ENCODE assay signal across 8 cellular contexts in the genomic region with DNA sequence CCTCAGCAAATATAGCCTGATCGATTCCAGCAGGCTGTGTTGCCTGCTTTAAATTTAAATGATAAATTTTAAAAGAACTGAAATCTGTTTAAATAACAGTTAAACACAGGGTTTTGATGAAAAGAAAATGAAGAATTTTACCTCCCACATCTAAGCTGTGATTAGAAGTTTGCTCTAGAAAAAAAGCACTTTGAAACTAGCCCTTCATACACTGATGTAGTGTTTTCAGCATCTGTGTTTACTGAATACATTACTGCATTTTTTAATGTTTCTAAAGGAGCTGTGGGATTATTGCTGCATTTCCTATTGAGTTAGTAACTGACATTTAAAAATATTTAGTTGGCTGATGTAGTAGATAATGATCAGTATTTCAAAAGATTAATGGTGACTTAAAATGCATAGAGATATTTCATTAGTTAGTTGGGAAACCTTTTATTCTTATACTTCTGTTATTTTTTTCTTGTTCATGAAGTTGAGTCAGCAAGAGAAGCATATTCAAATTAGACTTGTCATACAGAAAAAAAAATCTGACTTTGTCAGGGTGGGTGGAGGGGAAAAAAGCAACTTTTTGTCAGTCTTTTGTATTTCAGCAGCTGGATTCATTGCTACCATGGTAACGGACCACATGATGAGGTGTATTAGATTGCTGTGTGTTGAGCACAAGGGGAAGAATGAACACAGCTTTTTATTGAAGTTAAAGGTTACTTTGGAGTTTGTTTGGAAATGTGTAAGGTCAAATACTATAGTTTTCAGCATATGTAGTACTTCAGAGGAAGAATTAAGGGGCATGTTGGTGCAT. TPM values are rescaled to one million over a fixed set of nuclear protein-coding genes. Genes with fewer than 3 reads are reported as not detected.
A peak's percentile ranks its signal among the peaks of the same experiment; 100 is the strongest.
DNase-seq lines count a peak whose midpoint lies in the region; ATAC-seq and TF ChIP-seq lines count a peak whose summit lies in the region.

A gene (plus strand): TSS at position 668 of the 799 bp plus-strand sequence. CDS start 45,679 bp downstream, outside the sequence.

- H3K27ac ChIP-seq in iPS-20b (ENCODE audit: low read length) = no peak within 1 kb of the TSS
- H3K27ac ChIP-seq in MM.1S (ENCODE audit: low read length) = no peak within 1 kb of the TSS

- no peak within 1 kb of the TSS for H3K4me2 ChIP-seq in MM.1S (ENCODE audit: low read depth, low read length)

- no peak within 1 kb of the TSS for H2AFZ ChIP-seq in MM.1S (ENCODE audit: low read length)

- no peaks in the 10 kb centered on the region for H3K36me3 ChIP-seq in iPS-20b (ENCODE audit: insufficient read depth, low read depth, low read length)
- no peaks in the 10 kb centered on the region for H3K36me3 ChIP-seq in MM.1S (replicated peaks; ENCODE audit: insufficient read depth, low read length)

- peaks cover 0 to 8% (median 5%) of the 10 kb centered on the region in 5 experiments for H3K9me3 Mint-ChIP-seq in brain

- H3K4me1 ChIP-seq in iPS-20b (ENCODE audit: insufficient read depth, low read length) (peaks cover 41% of the 10 kb centered on the region), MM.1S (ENCODE audit: low read length) (no peaks in the 10 kb centered on the region)

- H4K20me1 ChIP-seq in MM.1S (ENCODE audit: insufficient read depth, low read length) = no peaks in the 10 kb centered on the region

- H3K4me3 ChIP-seq in iPS-20b (ENCODE audit: low read length) (peak within 1 kb of the TSS; percentile 20; the same call in 1 of the 2 replicates), MM.1S (ENCODE audit: low read length) (no peak within 1 kb of the TSS)

- no peaks in the 10 kb centered on the region for H3K9me2 ChIP-seq in MM.1S (replicated peaks; ENCODE audit: insufficient read depth, low read length)

- no peaks in the 10 kb centered on the region for H3K27me3 Mint-ChIP-seq in brain

- no peaks in the 10 kb centered on the region for H3K79me2 ChIP-seq in MM.1S (ENCODE audit: low read length)

- peak within 1 kb of the TSS; percentile 10; the same call in 1 of the 2 replicates for H3K9ac ChIP-seq in iPS-20b (ENCODE audit: low read depth, low read length)
- H3K9ac ChIP-seq in MM.1S (ENCODE audit: low read length) = no peak within 1 kb of the TSS

- peak within 1 kb of the TSS; percentile 89 to 98 (median 94) for H3K27ac Mint-ChIP-seq in brain

- DNase-seq in AG09319 (ENCODE audit: extremely low read depth, low read depth) (peak; percentile 85), NCI-H146 (lab: John Stamatoyannopoulos, UW) (peak; percentile 94), smooth muscle cell of the brain vasculature (ENCODE audit: low read depth, low spot score) (peak; percentile 71), MM.1S (no peak), NCI-H526 (lab: John Stamatoyannopoulos, UW) (no peak)

- H3K36me3 Mint-ChIP-seq in brain = peaks cover 3% of the 10 kb centered on the region

- H3K27me3 ChIP-seq in iPS-20b (ENCODE audit: insufficient read depth, low read length) (no peaks in the 10 kb centered on the region), MM.1S (replicated peaks; ENCODE audit: insufficient read depth, low read length) (no peaks in the 10 kb centered on the region)

- peak within 1 kb of the TSS; percentile 84 to 93 (median 88) for H3K4me3 Mint-ChIP-seq in brain

- H3F3A ChIP-seq in MM.1S (ENCODE audit: insufficient read depth, low read length) = no peaks in the 10 kb centered on the region

- no peak for TF ChIP-seq CTCF in AG09319 (IDR thresholded peaks at IDR 0.05; ENCODE audit: low read depth, low read length)
- TF ChIP-seq CTCF in brain (conservative IDR thresholded peaks at IDR 0.05) = no peak
- TF ChIP-seq CTCF in MM.1S (IDR thresholded peaks at IDR 0.05; ENCODE audit: low read length) = no peak

- H3K9me3 ChIP-seq in iPS-20b (ENCODE audit: insufficient read depth, low read depth, low read length) (no peaks in the 10 kb centered on the region), MM.1S (replicated peaks; ENCODE audit: insufficient read depth, low read length) (no peaks in the 10 kb centered on the region)

- H3K4me1 Mint-ChIP-seq in brain = peaks cover 57% of the 10 kb centered on the region

- no peak for ATAC-seq in GM18517 (IDR thresholded peaks at IDR 0.05; ENCODE audit: unreplicated experiment)

RNA-seq across cellular contexts. Expression of the gene that starts here (rescaled TPM):
- polyA plus RNA-seq in brain (ENCODE audit: insufficient read depth, low read depth, low replicate concordance) = 114 TPM

Comparison
In these comparisons a context has a peak if more than half of its experiments do, and no peak if none do; other contexts are left out.
1. DNase-seq: peak in AG09319 (single experiment), NCI-H146 (single experiment) and smooth muscle cell of the brain vasculature (single experiment); none in MM.1S (single experiment) and NCI-H526 (0 of 2).